ENCODE assay signal across 11 cellular contexts in the genomic region with DNA sequence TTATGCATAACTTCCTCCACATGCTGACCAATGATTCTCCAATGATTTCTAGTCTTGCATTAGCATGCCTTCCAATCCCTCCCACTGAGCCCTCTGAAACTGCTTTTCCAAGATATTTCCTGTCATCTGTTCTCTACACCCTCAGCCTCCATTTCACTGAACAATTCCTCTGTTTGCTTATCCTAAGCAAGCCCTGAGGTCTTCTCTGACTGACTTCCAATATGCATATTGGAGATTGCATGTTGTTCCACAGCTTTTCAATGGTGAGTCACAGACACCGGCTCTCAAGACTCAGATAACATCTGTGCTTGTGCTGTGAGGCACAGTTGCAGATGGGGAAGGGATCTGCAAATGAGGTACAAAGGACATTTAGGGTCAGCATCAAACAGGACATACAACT.
DNase-seq lines count a peak whose midpoint lies in the region; FAIRE-seq lines count a peak whose summit lies in the region.
"Had no signal": no experiment of that assay in that cellular context is flagged by ENCODE, and none has a peak within 500 bp of the region (broad histone marks: within the 10 kb centered on the region; RNA-seq: fewer than 3 reads in every experiment).

No MANE protein-coding gene starts in this region.

- CTCF ChIA-PET in activated CD4-positive, alpha-beta T cell treated with anti-CD3 and anti-CD28 coated beads, Interleukin-2, amount 10 ng/mL, durations not matched to agents 7 days and 5 days (lab: Charles Lee): no interaction called here

- 21 to 38% (median 23%) methylated on average over 1 of the region's 1 CpG for WGBS in small intestine, 3 donors

- H3K36me3 ChIP-seq in skeletal muscle satellite cell (ENCODE audit: insufficient read depth, low read length) (no peaks in the 10 kb centered on the region), small intestine (ENCODE audit: control insufficient read depth in 2 of 2, insufficient read depth in 2 of 2, low read length in 2 of 2) (no peaks in the 10 kb centered on the region)
- H3K36me3 ChIP-seq: upper lobe of right lung had no signal

- H3K4me2 ChIP-seq in skeletal muscle satellite cell (ENCODE audit: low read length): peak overlapping the region; percentile 13
- H3K4me2 ChIP-seq: BLaER1 treated with 17β-estradiol and CSF1 and Interleukin-3, amounts not matched to agents 10 nM and 100 nM had no signal

- peak overlapping the region; percentile 33 for H3K27ac Mint-ChIP-seq in activated CD4-positive, alpha-beta T cell treated with anti-CD3 and anti-CD28 coated beads, Interleukin-2, amount 10 ng/mL, durations not matched to agents 7 days and 5 days
- H3K27ac Mint-ChIP-seq: activated naive CD4-positive, alpha-beta T cell treated with anti-CD3 and anti-CD28 coated beads for 36 hours had no signal

- H3K27me3 ChIP-seq in skeletal muscle satellite cell (ENCODE audit: control insufficient read depth, insufficient read depth, low read length) (no peaks in the 10 kb centered on the region), small intestine (ENCODE audit: control insufficient read depth in 2 of 2, insufficient read depth in 2 of 2, low read length in 2 of 2) (no peaks in the 10 kb centered on the region)
- H3K27me3 ChIP-seq: BLaER1 treated with 17β-estradiol and CSF1 and Interleukin-3, amounts not matched to agents 10 nM and 100 nM; upper lobe of right lung had no signal

- H3K4me1 ChIP-seq in skeletal muscle satellite cell (ENCODE audit: control insufficient read depth, insufficient read depth, low read length) (peaks cover 8% of the 10 kb centered on the region), small intestine (ENCODE audit: control insufficient read depth in 2 of 2, insufficient read depth in 1 of 2, low read depth in 1 of 2, low read length in 1 of 2) (peaks cover 0 to 4% of the 10 kb centered on the region in 2 donors)

- DNase-seq in activated CD4-positive, alpha-beta T cell treated with anti-CD3 and anti-CD28 coated beads, Interleukin-2, amount 10 ng/mL, durations not matched to agents 7 days and 5 days: no peak
- DNase-seq in activated CD4-positive, alpha-beta T cell treated with anti-CD3 and anti-CD28 coated beads, Interleukin-2, amount 50 U/mL, for 48 hours: no peak
- DNase-seq in OCI-M2 (lab: John Stamatoyannopoulos, UW; ENCODE audit: unreplicated experiment): peak; percentile 13
- peak; percentile 85 for DNase-seq in fibroblast of gingiva (ENCODE audit: low read depth)
- no peak for DNase-seq in activated gamma-delta T cell treated with Interleukin-2 at 50 U/mL for 16 hours
- no peak for DNase-seq in NOMO-1 treated with dmso at 0.1 percent for 144 hours (lab: John Stamatoyannopoulos, UW; ENCODE audit: unreplicated experiment)
- DNase-seq in small intestine: no peak
- DNase-seq: activated naive CD4-positive, alpha-beta T cell treated with anti-CD3 and anti-CD28 coated beads for 36 hours; upper lobe of right lung had no signal

- H3K9me3 Mint-ChIP-seq in activated CD4-positive, alpha-beta T cell treated with anti-CD3 and anti-CD28 coated beads, Interleukin-2, amount 10 ng/mL, durations not matched to agents 7 days and 5 days: peaks cover 4% of the 10 kb centered on the region

- no peak overlapping the region for H3K4me3 Mint-ChIP-seq in activated CD4-positive, alpha-beta T cell treated with anti-CD3 and anti-CD28 coated beads, Interleukin-2, amount 10 ng/mL, durations not matched to agents 7 days and 5 days
- H3K4me3 Mint-ChIP-seq: activated naive CD4-positive, alpha-beta T cell treated with anti-CD3 and anti-CD28 coated beads for 36 hours had no signal

- H3K4me3 ChIP-seq in skeletal muscle satellite cell (ENCODE audit: low read length) (no peak overlapping the region), small intestine (ENCODE audit: low read depth in 1 of 2, low read length in 2 of 2) (no peak overlapping the region)
- H3K4me3 ChIP-seq: BLaER1 treated with 17β-estradiol and CSF1 and Interleukin-3, amounts not matched to agents 10 nM and 100 nM; upper lobe of right lung had no signal

- peaks cover 11% of the 10 kb centered on the region for H3K4me1 Mint-ChIP-seq in activated CD4-positive, alpha-beta T cell treated with anti-CD3 and anti-CD28 coated beads, Interleukin-2, amount 10 ng/mL, durations not matched to agents 7 days and 5 days

- no peaks in the 10 kb centered on the region for H3K9me3 ChIP-seq in skeletal muscle satellite cell (replicated peaks; ENCODE audit: low read length)
- no peaks in the 10 kb centered on the region for H3K9me3 ChIP-seq in small intestine (ENCODE audit: control insufficient read depth, low read depth)
- H3K9me3 ChIP-seq: upper lobe of right lung had no signal

- POLR2A ChIA-PET in activated CD4-positive, alpha-beta T cell treated with anti-CD3 and anti-CD28 coated beads, Interleukin-2, amount 10 ng/mL, durations not matched to agents 7 days and 5 days (lab: Charles Lee): no interaction called here

- no peak for FAIRE-seq in small intestine (lab: Jason Lieb, UNC)

- no peaks in the 10 kb centered on the region for H3K27me3 Mint-ChIP-seq in activated CD4-positive, alpha-beta T cell treated with anti-CD3 and anti-CD28 coated beads, Interleukin-2, amount 10 ng/mL, durations not matched to agents 7 days and 5 days

- H3K36me3 Mint-ChIP-seq in activated CD4-positive, alpha-beta T cell treated with anti-CD3 and anti-CD28 coated beads, Interleukin-2, amount 10 ng/mL, durations not matched to agents 7 days and 5 days (ENCODE audit: low read depth): peaks cover 17% of the 10 kb centered on the region

- H3K9ac ChIP-seq in skeletal muscle satellite cell (ENCODE audit: low read depth, low read length): no peak overlapping the region
- H3K9ac ChIP-seq: BLaER1 treated with 17β-estradiol and CSF1 and Interleukin-3, amounts not matched to agents 10 nM and 100 nM had no signal

- no peak overlapping the region for H3K27ac ChIP-seq in small intestine (ENCODE audit: low read depth in 1 of 2, low read length in 1 of 2)
- H3K27ac ChIP-seq: BLaER1 treated with 17β-estradiol and CSF1 and Interleukin-3, amounts not matched to agents 10 nM and 100 nM; upper lobe of right lung had no signal

Comparison
In these comparisons a context has a peak if more than half of its experiments do, and no peak if none do; other contexts are left out.
1. DNase-seq: peak in OCI-M2 (single experiment) and fibroblast of gingiva (single experiment); none in activated CD4-positive, alpha-beta T cell treated with anti-CD3 and anti-CD28 coated beads, Interleukin-2, amount 10 ng/mL, durations not matched to agents 7 days and 5 days (single experiment), activated CD4-positive, alpha-beta T cell treated with anti-CD3 and anti-CD28 coated beads, Interleukin-2, amount 50 U/mL, for 48 hours (0 of 2), activated gamma-delta T cell treated with Interleukin-2 at 50 U/mL for 16 hours (single experiment), NOMO-1 treated with dmso at 0.1 percent for 144 hours (single experiment) and small intestine (single experiment).